ENCODE assay signal across 37 cellular contexts in genomic region chr7:23963461-23963860, GRCh38.
"Had no signal": no experiment of that assay in that cellular context is flagged by ENCODE, and none has a peak within 500 bp of the region (broad histone marks: within the 10 kb centered on the region; RNA-seq: fewer than 3 reads in every experiment).

No MANE protein-coding gene starts in this region.

- H3K4me3 ChIP-seq: MG63 had no signal

- H3K9me3 ChIP-seq: MG63 had no signal

- H3K4me2 ChIP-seq: KMS-11 had no signal

- H3K27me3 ChIP-seq: MG63 had no signal

- H3K9ac ChIP-seq: KMS-11 had no signal

- H3K27ac ChIP-seq: KMS-11 had no signal

- H3K36me3 ChIP-seq: MG63 had no signal

- DNase-seq: Karpas-422, Kasumi-1, KBM-7, KG1, MG63, MM.1S, MV-4-11, NCI-H1048, NCI-H1092, NCI-H1092 treated with DMSO at 0.1 percent for 48 hours, NCI-H1105, NCI-H1105 treated with DMSO at 0.1 percent for 48 hours, NCI-H1417, NCI-H1417 treated with DMSO at 0.1 percent for 48 hours, NCI-H1436, NCI-H1436 treated with DMSO at 0.1 percent for 48 hours, NCI-H146, NCI-H1694, NCI-H1694 treated with DMSO at 0.1 percent for 48 hours, NCI-H187, NCI-H187 treated with DMSO at 0.1 percent for 48 hours, NCI-H1930, NCI-H2029, NCI-H2029 treated with DMSO at 0.1 percent for 48 hours, NCI-H2081, NCI-H2081 treated with DMSO at 0.1 percent for 48 hours, NCI-H2107, NCI-H2171, NCI-H2171 treated with DMSO at 0.1 percent for 48 hours, NCI-H2227 treated with DMSO at 0.1 percent for 48 hours, NCI-H226, NCI-H345, NCI-H446, NCI-H446 treated with DMSO at 0.1 percent for 48 hours, NCI-H510A, NCI-H510A treated with DMSO at 0.1 percent for 48 hours had no signal
